8 cellular contexts compared by ENCODE assay signal in genomic region chr15:50183112-50183794, GRCh38. TPM values are rescaled to one million over a fixed set of nuclear protein-coding genes. Genes with fewer than 3 reads are reported as not detected.
DNase-seq lines count a peak whose midpoint lies in the region; ATAC-seq and TF ChIP-seq lines count a peak whose summit lies in the region.

No MANE protein-coding gene starts in this region.

- H3K27ac ChIP-seq in neutrophil (peak overlapping the region; percentile 67), Karpas-422 (ENCODE audit: low read length) (no peak overlapping the region)

- H3K36me3 Mint-ChIP-seq in activated naive CD4-positive, alpha-beta T cell treated with anti-CD3 and anti-CD28 coated beads, Interleukin-2, amount 50 U/mL, for 24 hours, result no peaks in the 10 kb centered on the region

- no peaks in the 10 kb centered on the region for H4K20me1 ChIP-seq in Karpas-422 (ENCODE audit: insufficient read depth, low read depth, low read length)

- H3K4me1 ChIP-seq in neutrophil (ENCODE audit: control insufficient read depth in 1 of 2, insufficient read depth in 1 of 2, low read depth in 1 of 2, low read length in 1 of 2) (peaks cover 31 to 36% of the 10 kb centered on the region in 2 experiments), Karpas-422 (ENCODE audit: low read length) (no peaks in the 10 kb centered on the region)

- H2AFZ ChIP-seq in Karpas-422 (ENCODE audit: low read length), result no peak overlapping the region

- peak overlapping the region; percentile 90 for H3K4me3 Mint-ChIP-seq in activated naive CD4-positive, alpha-beta T cell treated with anti-CD3 and anti-CD28 coated beads, Interleukin-2, amount 50 U/mL, for 24 hours

- H3K27ac Mint-ChIP-seq in activated naive CD4-positive, alpha-beta T cell treated with anti-CD3 and anti-CD28 coated beads, Interleukin-2, amount 50 U/mL, for 24 hours, result peak overlapping the region; percentile 92

- no peaks in the 10 kb centered on the region for H3K79me2 ChIP-seq in Karpas-422 (ENCODE audit: low read length)

- no peaks in the 10 kb centered on the region for H3K9me3 Mint-ChIP-seq in activated naive CD4-positive, alpha-beta T cell treated with anti-CD3 and anti-CD28 coated beads, Interleukin-2, amount 50 U/mL, for 24 hours

- H3K27me3 ChIP-seq in neutrophil, result no peaks in the 10 kb centered on the region
- no peaks in the 10 kb centered on the region for H3K27me3 ChIP-seq in Karpas-422 (ENCODE audit: low read length)

- no peak overlapping the region for H3K4me2 ChIP-seq in Karpas-422 (ENCODE audit: low read depth, low read length, poor library complexity, severe bottlenecking)

- ATAC-seq in GM18861 (IDR thresholded peaks at IDR 0.05; ENCODE audit: unreplicated experiment) (peak; percentile 46), HG03354 (IDR thresholded peaks at IDR 0.05; ENCODE audit: poor library complexity, severe bottlenecking, unreplicated experiment) (peak; percentile 55), GM18511 (IDR thresholded peaks at IDR 0.05; ENCODE audit: unreplicated experiment) (no peak), HG02763 (IDR thresholded peaks at IDR 0.05; ENCODE audit: unreplicated experiment) (no peak)

- H3K9me2 ChIP-seq in Karpas-422 (replicated peaks; ENCODE audit: insufficient read depth, low read length), result no peaks in the 10 kb centered on the region

- H3K4me3 ChIP-seq in neutrophil (ENCODE audit: low read depth in 1 of 2, low read length in 1 of 2) (peak overlapping the region; percentile 60 to 71), Karpas-422 (ENCODE audit: low read length) (no peak overlapping the region)

- peaks cover 21% of the 10 kb centered on the region for H3K4me1 Mint-ChIP-seq in activated naive CD4-positive, alpha-beta T cell treated with anti-CD3 and anti-CD28 coated beads, Interleukin-2, amount 50 U/mL, for 24 hours

- H3K9me3 ChIP-seq in neutrophil, result no peaks in the 10 kb centered on the region
- no peaks in the 10 kb centered on the region for H3K9me3 ChIP-seq in Karpas-422 (ENCODE audit: low read length)

- peaks cover 24% of the 10 kb centered on the region for H3K27me3 Mint-ChIP-seq in activated naive CD4-positive, alpha-beta T cell treated with anti-CD3 and anti-CD28 coated beads, Interleukin-2, amount 50 U/mL, for 24 hours

- H3K36me3 ChIP-seq in neutrophil (no peaks in the 10 kb centered on the region), Karpas-422 (ENCODE audit: insufficient read depth, low read length) (no peaks in the 10 kb centered on the region)

- DNase-seq in DMS114 treated with DMSO at 0.1 percent for 48 hours (lab: John Stamatoyannopoulos, UW; ENCODE audit: unreplicated experiment) (no peak), Karpas-422 (no peak)

- no peak overlapping the region for H3K9ac ChIP-seq in Karpas-422 (ENCODE audit: low read length)

- no peak for TF ChIP-seq CTCF in neutrophil (IDR thresholded peaks at IDR 0.05)

RNA-seq across cellular contexts. Expression of gene SLC27A2, which starts 1.3 kb away (rescaled TPM):
- not detected in 2 replicates for total RNA-seq in Karpas-422 (2014; rRNA removed; shearing (Covaris generic); ENCODE audit: low replicate concordance)

Comparison
In these comparisons a context has a peak if more than half of its experiments do, and no peak if none do; other contexts are left out.
1. ATAC-seq: peak in GM18861 (single experiment) and HG03354 (single experiment); none in GM18511 (single experiment) and HG02763 (single experiment).